ENCODE assay signal across 8 cellular contexts in genomic region chr2:19349911-19350677, GRCh38. TPM values are rescaled to one million over a fixed set of nuclear protein-coding genes. Genes with fewer than 3 reads are reported as not detected.
DNase-seq lines count a peak whose midpoint lies in the region; ATAC-seq, FAIRE-seq and TF ChIP-seq lines count a peak whose summit lies in the region.

No MANE protein-coding gene starts in this region.

- peak; percentile 27 to 38 for ATAC-seq in activated naive CD4-positive, alpha-beta T cell treated with anti-CD3 and anti-CD28 coated beads, Interleukin-2, amount 50 U/mL, for 72 hours
- ATAC-seq in left ventricle myocardium superior (peak; percentile 16), GM18502 (IDR thresholded peaks at IDR 0.05; ENCODE audit: poor library complexity, unreplicated experiment) (no peak), GM18858 (IDR thresholded peaks at IDR 0.05; ENCODE audit: unreplicated experiment) (no peak)

- H3K9me3 Mint-ChIP-seq in activated naive CD4-positive, alpha-beta T cell treated with anti-CD3 and anti-CD28 coated beads, Interleukin-2, amount 50 U/mL, for 72 hours: no peaks in the 10 kb centered on the region
- H3K9me3 Mint-ChIP-seq in progenitor cell of endocrine pancreas (ENCODE audit: low read depth): no peaks in the 10 kb centered on the region

- H3K4me3 ChIP-seq in Loucy (ENCODE audit: low read length, poor library complexity, severe bottlenecking): no peak overlapping the region

- FAIRE-seq in D721Med (lab: Jason Lieb, UNC): no peak

- no peaks in the 10 kb centered on the region for H3K36me3 ChIP-seq in Loucy (ENCODE audit: insufficient read depth, low read length)

- H2AFZ ChIP-seq in Loucy (ENCODE audit: low read length): no peak overlapping the region

- no peaks in the 10 kb centered on the region for H4K20me1 ChIP-seq in Loucy (ENCODE audit: insufficient read depth, low read length, poor library complexity, severe bottlenecking)

- H3K4me3 Mint-ChIP-seq in progenitor cell of endocrine pancreas (ENCODE audit: low read depth): peak overlapping the region; percentile 49

- peaks cover 12% of the 10 kb centered on the region for H3K4me1 Mint-ChIP-seq in progenitor cell of endocrine pancreas (ENCODE audit: low read depth)

- no peaks in the 10 kb centered on the region for H3K27me3 ChIP-seq in Loucy (ENCODE audit: insufficient read depth, low read length, poor library complexity, severe bottlenecking)

- intact Hi-C loops in left ventricle myocardium superior (cut with micrococcal nuclease): no loop called here

- H3K36me3 Mint-ChIP-seq in activated naive CD4-positive, alpha-beta T cell treated with anti-CD3 and anti-CD28 coated beads, Interleukin-2, amount 50 U/mL, for 72 hours: peaks cover 16 to 35% of the 10 kb centered on the region in 2 donors
- peaks cover 17% of the 10 kb centered on the region for H3K36me3 Mint-ChIP-seq in progenitor cell of endocrine pancreas (ENCODE audit: insufficient read depth)

- H3K4me2 ChIP-seq in Loucy (ENCODE audit: low read depth, low read length, poor library complexity, severe bottlenecking): no peak overlapping the region

- H3F3A ChIP-seq in Loucy (ENCODE audit: low read depth): no peaks in the 10 kb centered on the region

- H3K9me2 ChIP-seq in Loucy (replicated peaks; ENCODE audit: low read depth, low read length): no peaks in the 10 kb centered on the region

- H3K27ac Mint-ChIP-seq in activated naive CD4-positive, alpha-beta T cell treated with anti-CD3 and anti-CD28 coated beads, Interleukin-2, amount 50 U/mL, for 72 hours: no peak overlapping the region
- no peak overlapping the region for H3K27ac Mint-ChIP-seq in progenitor cell of endocrine pancreas

- TF ChIP-seq CTCF in D721Med (IDR thresholded peaks at IDR 0.05; ENCODE audit: insufficient read depth, missing control alignments) (peak; percentile 19), Loucy (conservative IDR thresholded peaks at IDR 0.05; ENCODE audit: low read length) (peak; percentile 79), progenitor cell of endocrine pancreas (IDR thresholded peaks at IDR 0.05; ENCODE audit: unreplicated experiment) (peak; percentile 80)

- DNase-seq in D721Med (ENCODE audit: insufficient read length, low spot score) (no peak), left ventricle myocardium superior (peak; percentile 81), progenitor cell of endocrine pancreas (ENCODE audit: low spot score, unreplicated experiment) (no peak), mesenteric fat pad (ENCODE audit: low spot score) (no peak)
- DNase-seq in activated naive CD4-positive, alpha-beta T cell treated with anti-CD3 and anti-CD28 coated beads, Interleukin-2, amount 50 U/mL, for 72 hours (ENCODE audit: low spot score in 2 of 2): peak in 1 of 2 donors; percentile 79

- peaks cover 17% of the 10 kb centered on the region; the same call in 1 of the 2 replicates for H3K79me2 ChIP-seq in Loucy (ENCODE audit: insufficient read depth, low read length)

- H3K9ac ChIP-seq in Loucy (ENCODE audit: low read depth, low read length, poor library complexity, severe bottlenecking): no peak overlapping the region

- H3K4me1 ChIP-seq in Loucy (ENCODE audit: insufficient read depth, low read length, poor library complexity, severe bottlenecking): peaks cover 7% of the 10 kb centered on the region

- peaks cover 46% of the 10 kb centered on the region for H3K27me3 Mint-ChIP-seq in progenitor cell of endocrine pancreas

- no peaks in the 10 kb centered on the region for H3K9me3 ChIP-seq in Loucy (ENCODE audit: insufficient read depth, low read depth, low read length)

RNA-seq across cellular contexts. Expression of gene OSR1, which starts 8.3 kb away (rescaled TPM):
- not detected for total RNA-seq in activated naive CD4-positive, alpha-beta T cell treated with anti-CD3 and anti-CD28 coated beads, Interleukin-2, amount 50 U/mL, for 72 hours
- total RNA-seq in left ventricle myocardium superior (8.0 TPM), progenitor cell of endocrine pancreas (10.3 and 10.7 TPM in 2 replicates), mesenteric fat pad (41.6 TPM)

Comparison
In these comparisons a context has a peak if more than half of its experiments do, and no peak if none do; other contexts are left out.
1. CTCF ChIP-seq: peak in every context shown above with its lines; median percentile 80 in progenitor cell of endocrine pancreas; 79 in Loucy; 19 in D721Med.
2. ATAC-seq: peak in activated naive CD4-positive, alpha-beta T cell treated with anti-CD3 and anti-CD28 coated beads, Interleukin-2, amount 50 U/mL, for 72 hours (2 of 2) and left ventricle myocardium superior (single experiment); none in GM18502 (single experiment) and GM18858 (single experiment).